In genomic region chr13:114272977-114273376, GRCh38 we compare ENCODE assay signal across 21 cellular contexts.
"Had no signal": no experiment of that assay in that cellular context is flagged by ENCODE, and none has a peak within 500 bp of the region (broad histone marks: within the 10 kb centered on the region; RNA-seq: fewer than 3 reads in every experiment).

No MANE protein-coding gene starts in this region.

- H3K9me3 ChIP-seq: thyroid gland, vagina had no signal

- H3K4me1 ChIP-seq: thyroid gland, vagina had no signal

- H3K27me3 Mint-ChIP-seq: activated CD8-positive, alpha-beta memory T cell treated with anti-CD3 and anti-CD28 coated beads, Interleukin-2, amount 10 ng/mL, durations not matched to agents 7 days and 5 days; dendritic cell treated with granulocyte-macrophage colony-stimulating factor and Interleukin-4, amounts not matched to agents 40 ng/mL and 50 ng/mL, for 4 days had no signal

- H3K4me1 Mint-ChIP-seq: nephron progenitor cell had no signal

- H3K27ac Mint-ChIP-seq: activated CD8-positive, alpha-beta memory T cell treated with anti-CD3 and anti-CD28 coated beads, Interleukin-2, amount 10 ng/mL, durations not matched to agents 7 days and 5 days; dendritic cell treated with granulocyte-macrophage colony-stimulating factor and Interleukin-4, amounts not matched to agents 40 ng/mL and 50 ng/mL, for 4 days; nephron progenitor cell had no signal

- H3K4me3 ChIP-seq: lung, thyroid gland, vagina had no signal

- H3K27ac ChIP-seq: thyroid gland, vagina, WERI-Rb-1 had no signal

- DNase-seq: activated CD4-positive, alpha-beta T cell treated with anti-CD3 and anti-CD28 coated beads, Interleukin-2, amount 50 U/mL, for 4 hours; activated CD8-positive, alpha-beta memory T cell treated with anti-CD3 and anti-CD28 coated beads, Interleukin-2, amount 10 ng/mL, durations not matched to agents 7 days and 5 days; activated effector memory CD4-positive, alpha-beta T cell treated with Interleukin-2 at 50 U/mL for 16 hours; activated naive CD4-positive, alpha-beta T cell treated with anti-CD3 and anti-CD28 coated beads, Interleukin-2, amount 50 U/mL, for 16 hours; activated T-cell treated with anti-CD3 and anti-CD28 coated beads, Interleukin-2, amount 50 U/mL, for 1 hour; effector memory CD4-positive, alpha-beta T cell; foreskin fibroblast; hippocampal formation; islet precursor cell; nephron progenitor cell; nucleus accumbens; stimulated activated CD4-positive, alpha-beta T cell treated with anti-CD3 and anti-CD28 coated beads, Interleukin-12 subunit alpha, Interleukin-12 subunit beta, amount 100 ng/mL, for 4 hours; stimulated activated CD4-positive, alpha-beta T cell treated with anti-CD3 and anti-CD28 coated beads, Interleukin-1b, Interleukin-23, amount 100 ng/mL, for 48 hours; stimulated activated CD8-positive, alpha-beta memory T cell treated with anti-CD3 and anti-CD28 coated beads, Interleukin-4, amount 100 ng/mL, for 48 hours; stimulated activated naive CD4-positive, alpha-beta T cell treated with Interleukin-2 at 50 U/mL for 16 hours; T-helper 2 cell; thyroid gland; WERI-Rb-1 had no signal

- ATAC-seq: activated CD8-positive, alpha-beta memory T cell treated with anti-CD3 and anti-CD28 coated beads, Interleukin-2, amount 10 ng/mL, durations not matched to agents 7 days and 5 days had no signal

- H3K4me3 Mint-ChIP-seq: activated CD8-positive, alpha-beta memory T cell treated with anti-CD3 and anti-CD28 coated beads, Interleukin-2, amount 10 ng/mL, durations not matched to agents 7 days and 5 days; dendritic cell treated with granulocyte-macrophage colony-stimulating factor and Interleukin-4, amounts not matched to agents 40 ng/mL and 50 ng/mL, for 4 days; nephron progenitor cell had no signal

- H3K9me3 Mint-ChIP-seq: dendritic cell treated with granulocyte-macrophage colony-stimulating factor and Interleukin-4, amounts not matched to agents 40 ng/mL and 50 ng/mL, for 4 days had no signal

- H3K27me3 ChIP-seq: thyroid gland, vagina had no signal
